1 cellular context compared by ENCODE assay signal in the genomic region with DNA sequence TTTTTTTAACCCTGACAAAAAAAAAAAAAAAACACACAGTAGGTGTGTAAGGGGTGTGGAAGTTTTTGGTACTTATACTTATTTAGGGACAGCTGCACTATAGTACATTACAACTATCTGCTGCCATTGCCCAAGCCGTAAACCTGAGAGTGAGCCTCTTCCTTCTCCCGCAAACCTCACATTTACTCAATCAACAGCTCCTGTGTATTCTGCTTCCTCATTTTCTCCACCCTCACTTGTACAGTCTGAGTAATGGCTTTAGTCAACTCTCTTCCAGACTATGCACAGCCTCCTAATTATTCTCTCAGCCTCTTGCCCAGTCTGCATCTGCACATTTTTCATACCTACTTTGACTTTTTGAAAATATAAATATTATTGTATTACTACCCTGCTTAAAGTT.
TF ChIP-seq lines count a peak whose summit lies in the region.

No MANE protein-coding gene starts in this region.

TF ChIP-seq in H1, 55 proteins besides CTCF, POLR2A, EP300 and RAD21 (continued from another document):
- no peak for TF ChIP-seq CHD7 (IDR thresholded peaks at IDR 0.05; ENCODE audit: insufficient replicate concordance, low read length)
- TF ChIP-seq KDM1A (IDR thresholded peaks at IDR 0.05; ENCODE audit: borderline replicate concordance, low read length), result no peak
- TF ChIP-seq E2F6 (IDR thresholded peaks at IDR 0.05), result no peak
- no peak for TF ChIP-seq RBBP5 (IDR thresholded peaks at IDR 0.05; ENCODE audit: borderline replicate concordance, low read depth, low read length)
- TF ChIP-seq EZH2 (IDR thresholded peaks at IDR 0.05; ENCODE audit: low read depth, low read length, severe bottlenecking), result no peak
- TF ChIP-seq FOSL1 (IDR thresholded peaks at IDR 0.05; ENCODE audit: insufficient read depth, low read depth, low read length), result no peak
- TF ChIP-seq SRF (IDR thresholded peaks at IDR 0.05; ENCODE audit: low read depth, low read length), result no peak
TF ChIP-seq in H1: peak in this region for 0.
